In the genomic region with DNA sequence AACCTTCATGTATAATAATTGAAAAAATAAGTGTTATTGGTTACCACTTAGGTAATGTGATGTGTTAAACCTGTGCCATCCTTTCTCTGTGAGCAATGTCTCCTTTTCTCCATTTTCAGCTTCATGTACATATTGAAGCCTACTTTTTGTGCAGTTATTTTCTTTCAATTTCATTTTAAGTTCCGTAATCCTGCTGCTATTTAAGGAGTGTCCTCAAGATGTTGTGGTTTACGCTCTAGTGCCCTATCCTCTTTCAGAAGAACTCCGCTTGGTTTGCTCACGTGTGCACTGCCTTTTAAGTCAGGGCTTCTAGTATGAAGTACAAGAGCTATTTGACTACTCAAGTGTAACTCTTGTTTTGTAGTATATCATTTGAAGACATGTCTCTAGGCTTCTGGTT, we compare ENCODE assay signal across 12 cellular contexts.
DNase-seq lines count a peak whose midpoint lies in the region; ATAC-seq and TF ChIP-seq lines count a peak whose summit lies in the region.
"Had no signal": no experiment of that assay in that cellular context is flagged by ENCODE, and none has a peak within 500 bp of the region (broad histone marks: within the 10 kb centered on the region; RNA-seq: fewer than 3 reads in every experiment).

No MANE protein-coding gene starts in this region.

- no peak for DNase-seq in lower lobe of right lung
- no peak for DNase-seq in coronary artery (ENCODE audit: low spot score)
- DNase-seq in activated gamma-delta T cell treated with Interleukin-2 at 50 U/mL for 16 hours, result no peak
- no peak for DNase-seq in foreskin fibroblast
- no peak for DNase-seq in HUDEP-2 (lab: John Stamatoyannopoulos, UW; ENCODE audit: unreplicated experiment in 76 of 76)
- DNase-seq: NCI-H187, T-helper 1 cell had no signal

- no peak for TF ChIP-seq CTCF in lower lobe of right lung (IDR thresholded peaks at IDR 0.05)
- TF ChIP-seq CTCF in coronary artery (IDR thresholded peaks at IDR 0.05), result no peak
- no peak for TF ChIP-seq CTCF in foreskin fibroblast (IDR thresholded peaks at IDR 0.05; ENCODE audit: low read depth, low read length)

- H3K4me3 ChIP-seq in lower lobe of right lung (no peak overlapping the region), coronary artery (no peak overlapping the region), foreskin fibroblast (ENCODE audit: low read depth in 1 of 2, low read length in 2 of 2) (no peak overlapping the region)
- H3K4me3 ChIP-seq: HAP-1 had no signal

- ATAC-seq in GM18873 (IDR thresholded peaks at IDR 0.05; ENCODE audit: low FRiP score, unreplicated experiment), result peak; percentile 88
- ATAC-seq in HG02759 (IDR thresholded peaks at IDR 0.05; ENCODE audit: unreplicated experiment), result peak; percentile 100
- peak; percentile 99 for ATAC-seq in HG03571 (IDR thresholded peaks at IDR 0.05; ENCODE audit: unreplicated experiment)
- ATAC-seq in lower lobe of right lung, result peak; percentile 67 to 74

- no peaks in the 10 kb centered on the region for H3K4me1 ChIP-seq in lower lobe of right lung
- H3K4me1 ChIP-seq: HAP-1, parathyroid adenoma had no signal

- H3K9me3 ChIP-seq in lower lobe of right lung, result no peaks in the 10 kb centered on the region
- H3K9me3 ChIP-seq: HAP-1 had no signal

- intact Hi-C loops in lower lobe of right lung (cut with DNase I), result no loop called here

- no peaks in the 10 kb centered on the region for H3K27me3 ChIP-seq in lower lobe of right lung (ENCODE audit: low read depth)

- H3K36me3 ChIP-seq in lower lobe of right lung, result no peaks in the 10 kb centered on the region
- H3K36me3 ChIP-seq: HAP-1 had no signal

- H3K27ac ChIP-seq in lower lobe of right lung (no peak overlapping the region), coronary artery (no peak overlapping the region)
- H3K27ac ChIP-seq: parathyroid adenoma had no signal
